In genomic region chr6:45679163-45679562, GRCh38 we compare ENCODE assay signal across 23 cellular contexts.
DNase-seq lines count a peak whose midpoint lies in the region; TF ChIP-seq lines count a peak whose summit lies in the region.
"Had no signal": no experiment of that assay in that cellular context is flagged by ENCODE, and none has a peak within 500 bp of the region (broad histone marks: within the 10 kb centered on the region; RNA-seq: fewer than 3 reads in every experiment).

No MANE protein-coding gene starts in this region.

- H3K36me3 ChIP-seq in endodermal cell (ENCODE audit: control insufficient read depth, insufficient read depth, low read length): no peaks in the 10 kb centered on the region
- no peaks in the 10 kb centered on the region for H3K36me3 ChIP-seq in neuronal stem cell (replicated peaks in 1 of 2; ENCODE audit: control insufficient read depth in 2 of 2, insufficient read depth in 2 of 2, low read length in 2 of 2)
- H3K36me3 ChIP-seq: left lung, ovary had no signal

- H4K8ac ChIP-seq in neuronal stem cell (ENCODE audit: low read depth, low read length): no peak overlapping the region

- no peak overlapping the region for H2BK5ac ChIP-seq in neuronal stem cell (ENCODE audit: low read length)

- H2BK120ac ChIP-seq in neuronal stem cell (ENCODE audit: low read depth, low read length): no peak overlapping the region

- H3K4me1 ChIP-seq in endodermal cell (ENCODE audit: control insufficient read depth, insufficient read depth, low read length) (no peaks in the 10 kb centered on the region), neuronal stem cell (ENCODE audit: control insufficient read depth in 2 of 2, insufficient read depth in 1 of 2, low read depth in 1 of 2, low read length in 2 of 2) (peaks cover 5 to 6% of the 10 kb centered on the region in 2 donors)

- peak overlapping the region; percentile 69 for H2BK12ac ChIP-seq in neuronal stem cell (ENCODE audit: low read length)

- no peaks in the 10 kb centered on the region for H3K79me1 ChIP-seq in neuronal stem cell (ENCODE audit: low read depth, low read length)

- no peak overlapping the region for H4K91ac ChIP-seq in neuronal stem cell (ENCODE audit: low read depth, low read length, poor library complexity)

- H3K4me3 ChIP-seq in endodermal cell (ENCODE audit: low read length) (no peak overlapping the region), neuronal stem cell (ENCODE audit: low read length in 2 of 2) (no peak overlapping the region)
- H3K4me3 ChIP-seq: GM23248, left lung, ovary, smooth muscle cell had no signal

- H2AFZ ChIP-seq in neuronal stem cell (ENCODE audit: low read length): no peak overlapping the region
- H2AFZ ChIP-seq: GM23248 had no signal

- H2BK15ac ChIP-seq in neuronal stem cell (ENCODE audit: low read length): no peak overlapping the region

- peaks cover 7% of the 10 kb centered on the region for H3K36me3 Mint-ChIP-seq in activated CD4-positive, alpha-beta T cell treated with anti-CD3 and anti-CD28 coated beads, Interleukin-2, amount 10 ng/mL, durations not matched to agents 24 days and 14 days (ENCODE audit: low read depth)
- H3K36me3 Mint-ChIP-seq in IgD-negative memory B cell (no peaks in the 10 kb centered on the region), endodermal cell (ENCODE audit: low read depth) (no peaks in the 10 kb centered on the region)

- H3K27ac Mint-ChIP-seq in activated CD4-positive, alpha-beta T cell treated with anti-CD3 and anti-CD28 coated beads, Interleukin-2, amount 10 ng/mL, durations not matched to agents 24 days and 14 days: peak overlapping the region; percentile 44
- H3K27ac Mint-ChIP-seq in IgD-negative memory B cell (peak overlapping the region; percentile 21 to 53 (median 46)), endodermal cell (no peak overlapping the region)

- WGBS in endodermal cell (ENCODE audit: insufficient coverage in 1 of 2, insufficient read length in 1 of 2), 2 experiments: 93 to 95% methylated on average over 3 to 5 of the region's 5 CpGs
- WGBS in neuronal stem cell (ENCODE audit: extremely low coverage in 2 of 2, insufficient read length in 2 of 2, insufficient replicate concordance in 1 of 2), 2 donors: no CpG with 5 or more reads among the region's 5 CpGs

- H3K27ac ChIP-seq in endodermal cell (ENCODE audit: low read depth, low read length) (no peak overlapping the region), neuronal stem cell (replicated peaks; ENCODE audit: low read length) (no peak overlapping the region)
- H3K27ac ChIP-seq: GM23248, HL-60, left lung, ovary, RWPE1 had no signal

- no peak overlapping the region for H3K9ac ChIP-seq in endodermal cell (ENCODE audit: extremely low read depth, low read length, poor library complexity, severe bottlenecking)
- no peak overlapping the region for H3K9ac ChIP-seq in neuronal stem cell (ENCODE audit: low read depth, low read length, poor library complexity)
- H3K9ac ChIP-seq: GM23248 had no signal

- no peak overlapping the region for H2AK5ac ChIP-seq in neuronal stem cell (ENCODE audit: low read depth, low read length)

- H3K27me3 ChIP-seq in endodermal cell (ENCODE audit: control insufficient read depth, insufficient read depth, low read length, poor library complexity, severe bottlenecking): no peaks in the 10 kb centered on the region
- no peaks in the 10 kb centered on the region for H3K27me3 ChIP-seq in neuronal stem cell (ENCODE audit: control insufficient read depth in 3 of 3, insufficient read depth in 3 of 3, low read depth in 1 of 3, low read length in 3 of 3)
- H3K27me3 ChIP-seq: ovary had no signal

- H3K4ac ChIP-seq in neuronal stem cell (ENCODE audit: low read length): no peak overlapping the region

- no peak overlapping the region for H3K18ac ChIP-seq in neuronal stem cell (ENCODE audit: low read length)

- intact Hi-C loops in activated CD4-positive, alpha-beta T cell treated with anti-CD3 and anti-CD28 coated beads, Interleukin-2, amount 10 ng/mL, durations not matched to agents 24 days and 14 days (cut with micrococcal nuclease): no loop called here

- no peak overlapping the region for H3K4me3 Mint-ChIP-seq in activated CD4-positive, alpha-beta T cell treated with anti-CD3 and anti-CD28 coated beads, Interleukin-2, amount 10 ng/mL, durations not matched to agents 24 days and 14 days
- H3K4me3 Mint-ChIP-seq in IgD-negative memory B cell (peak overlapping the region in 2 of 4 donors; percentile 17 to 46), endodermal cell (no peak overlapping the region)

- H3K14ac ChIP-seq in neuronal stem cell (ENCODE audit: low read length): no peak overlapping the region

- H3K9me3 ChIP-seq in endodermal cell (ENCODE audit: control insufficient read depth, low read length): peaks cover 10% of the 10 kb centered on the region
- peaks cover 0 to 4% of the 10 kb centered on the region in 2 donors for H3K9me3 ChIP-seq in neuronal stem cell (replicated peaks in 1 of 2; ENCODE audit: control insufficient read depth in 2 of 2, insufficient read depth in 1 of 2, low read depth in 1 of 2, low read length in 2 of 2)
- H3K9me3 ChIP-seq: ovary had no signal

- no peak overlapping the region for H3K23ac ChIP-seq in neuronal stem cell (ENCODE audit: low read depth, low read length, poor library complexity)

- peaks cover 12% of the 10 kb centered on the region for H3K9me3 Mint-ChIP-seq in activated CD4-positive, alpha-beta T cell treated with anti-CD3 and anti-CD28 coated beads, Interleukin-2, amount 10 ng/mL, durations not matched to agents 24 days and 14 days
- H3K9me3 Mint-ChIP-seq in IgD-negative memory B cell: peaks cover 5 to 16% (median 8%) of the 10 kb centered on the region in 3 donors
- H3K9me3 Mint-ChIP-seq in endodermal cell: peaks cover 18% of the 10 kb centered on the region

- H3K27me3 Mint-ChIP-seq in activated CD4-positive, alpha-beta T cell treated with anti-CD3 and anti-CD28 coated beads, Interleukin-2, amount 10 ng/mL, durations not matched to agents 24 days and 14 days: no peaks in the 10 kb centered on the region
- H3K27me3 Mint-ChIP-seq in IgD-negative memory B cell (peaks cover 8% of the 10 kb centered on the region), endodermal cell (ENCODE audit: insufficient read depth) (peaks cover 8% of the 10 kb centered on the region)
- H3K27me3 Mint-ChIP-seq: CD8-positive, alpha-beta memory T cell had no signal

- DNase-seq in activated CD4-positive, alpha-beta T cell treated with anti-CD3 and anti-CD28 coated beads, Interleukin-2, amount 10 ng/mL, durations not matched to agents 24 days and 14 days: no peak
- no peak for DNase-seq in activated CD4-positive, alpha-beta T cell treated with anti-CD3 and anti-CD28 coated beads, Interleukin-2, amount 50 U/mL, for 48 hours
- DNase-seq in endodermal cell: peak; percentile 7
- no peak for DNase-seq in neuronal stem cell (ENCODE audit: low spot score)
- DNase-seq in effector CD8-positive, alpha-beta T cell (lab: John Stamatoyannopoulos, UW): no peak
- DNase-seq in ureter (ENCODE audit: low spot score): no peak
- no peak for DNase-seq in DMS 273 (lab: John Stamatoyannopoulos, UW; ENCODE audit: unreplicated experiment)
- DNase-seq: 8988T; activated CD4-positive, alpha-beta T cell treated with anti-CD3 and anti-CD28 coated beads for 1 hour; activated CD8-positive, alpha-beta memory T cell treated with anti-CD3 and anti-CD28 coated beads for 24 hours; caudate nucleus; CD8-positive, alpha-beta memory T cell; DMS153; GM23248; hippocampal formation; left lung; NCI-H446 treated with DMSO at 0.1 percent for 48 hours; ovary; stimulated activated CD4-positive, alpha-beta T cell treated with anti-CD3 and anti-CD28 coated beads, Interleukin-1b, Interleukin-23, amount 100 ng/mL, for 48 hours had no signal

- peaks cover 33% of the 10 kb centered on the region for H3K4me1 Mint-ChIP-seq in activated CD4-positive, alpha-beta T cell treated with anti-CD3 and anti-CD28 coated beads, Interleukin-2, amount 10 ng/mL, durations not matched to agents 24 days and 14 days
- H3K4me1 Mint-ChIP-seq in IgD-negative memory B cell: peaks cover 26 to 34% (median 29%) of the 10 kb centered on the region in 3 donors
- H3K4me1 Mint-ChIP-seq in endodermal cell: no peaks in the 10 kb centered on the region

- TF ChIP-seq CTCF in endodermal cell (conservative IDR thresholded peaks at IDR 0.05): no peak

- no peak overlapping the region for H3K4me2 ChIP-seq in neuronal stem cell (ENCODE audit: insufficient read depth, low read length, poor library complexity, severe bottlenecking)
- H3K4me2 ChIP-seq: smooth muscle cell had no signal
